Comparison of ENCODE assay signal across 17 cellular contexts in the genomic region with DNA sequence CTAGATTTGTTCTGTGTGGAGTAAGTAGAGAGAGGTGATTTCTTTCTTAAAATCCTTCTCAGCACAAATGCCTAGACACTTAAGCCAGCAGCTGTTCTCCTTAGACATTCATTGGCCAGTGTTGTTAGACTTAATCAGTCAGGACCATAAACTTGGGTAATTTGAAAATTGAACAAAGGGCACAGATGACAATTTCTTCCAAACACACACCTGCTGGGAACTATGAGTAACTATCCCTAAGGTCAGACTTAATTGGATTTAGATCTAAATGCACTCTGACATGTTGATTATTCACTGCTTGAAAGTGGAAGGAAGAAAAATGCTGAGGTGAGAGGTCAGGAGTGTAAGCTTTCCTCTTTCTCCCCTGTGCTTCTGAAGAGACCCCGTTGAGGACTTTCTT.
DNase-seq lines count a peak whose midpoint lies in the region; TF ChIP-seq lines count a peak whose summit lies in the region.
"Had no signal": no experiment of that assay in that cellular context is flagged by ENCODE, and none has a peak within 500 bp of the region (broad histone marks: within the 10 kb centered on the region; RNA-seq: fewer than 3 reads in every experiment).

No MANE protein-coding gene starts in this region.

- 14 to 19% methylated on average over 1 of the region's 1 CpG for WGBS in transverse colon (ENCODE audit: low coverage in 1 of 2), 2 donors
- 33% methylated on average over 1 of the region's 1 CpG for WGBS in SK-N-SH (ENCODE audit: low lambda C conversion rate)

- H3K4me3 ChIP-seq in Loucy (ENCODE audit: low read length, poor library complexity, severe bottlenecking) (no peak overlapping the region), transverse colon (no peak overlapping the region), SK-N-SH (ENCODE audit: low read depth in 2 of 2, low read length in 1 of 2) (no peak overlapping the region)
- H3K4me3 ChIP-seq: BLaER1, GM23338 had no signal

- H3K79me2 ChIP-seq in Loucy (ENCODE audit: insufficient read depth, low read length) (no peaks in the 10 kb centered on the region), SK-N-SH (ENCODE audit: insufficient read depth) (no peaks in the 10 kb centered on the region)

- intact Hi-C loops in transverse colon (cut with DNase I; ENCODE audit: low total_unique reads) = no loop called here

- no peaks in the 10 kb centered on the region for H4K20me1 ChIP-seq in Loucy (ENCODE audit: insufficient read depth, low read length, poor library complexity, severe bottlenecking)
- no peaks in the 10 kb centered on the region for H4K20me1 ChIP-seq in SK-N-SH (ENCODE audit: insufficient read depth)
- H4K20me1 ChIP-seq: BLaER1 had no signal

- H2AFZ ChIP-seq in Loucy (ENCODE audit: low read length) (0 out of 2 replicates have a peak overlapping the region, but pooled peaks have one; percentile 6), SK-N-SH (ENCODE audit: low read depth) (no peak overlapping the region)
- H2AFZ ChIP-seq: GM23338 had no signal

- H3K9me3 ChIP-seq in Loucy (ENCODE audit: insufficient read depth, low read depth, low read length) (no peaks in the 10 kb centered on the region), transverse colon (no peaks in the 10 kb centered on the region), SK-N-SH (no peaks in the 10 kb centered on the region)
- H3K9me3 ChIP-seq: BLaER1 had no signal

- in situ Hi-C loops in transverse colon (cut with MboI; ENCODE audit: low pct_ligation_motif_present in 1 of 4, low pct_unique_long_range_greater_than_20kb in 1 of 4, low sequenced_read_pairs in 3 of 4) = loop anchor here in 1 of 4 donors (25.0 kb wide), 1 partner anchor 1321 kb away; no protein-coding TSS in a partner anchor

- H3K27ac ChIP-seq in transverse colon (peak overlapping the region in 3 of 4 donors; percentile 41 to 46 (median 43)), SK-N-SH (ENCODE audit: low read depth in 2 of 2, low read length in 1 of 2) (no peak overlapping the region)
- H3K27ac ChIP-seq: BLaER1, HL-60 had no signal

- TF ChIP-seq POLR2A in transverse colon (IDR thresholded peaks at IDR 0.05) = no peak

- H3K36me3 ChIP-seq in Loucy (ENCODE audit: insufficient read depth, low read length) (no peaks in the 10 kb centered on the region), transverse colon (no peaks in the 10 kb centered on the region), SK-N-SH (replicated peaks in 1 of 2; ENCODE audit: control insufficient read depth in 1 of 2, insufficient read depth in 2 of 2, low read length in 1 of 2) (no peaks in the 10 kb centered on the region)
- H3K36me3 ChIP-seq: BLaER1 had no signal

- H3K9ac ChIP-seq in Loucy (ENCODE audit: low read depth, low read length, poor library complexity, severe bottlenecking) = no peak overlapping the region
- H3K9ac ChIP-seq in SK-N-SH = no peak overlapping the region
- H3K9ac ChIP-seq: BLaER1 had no signal

- TF ChIP-seq EP300 in transverse colon (IDR thresholded peaks at IDR 0.05; ENCODE audit: low read depth) (no peak), SK-N-SH (IDR thresholded peaks at IDR 0.05; ENCODE audit: borderline replicate concordance in 1 of 2, low read depth in 1 of 2, low read length in 1 of 2) (no peak)

- TF ChIP-seq RAD21 in SK-N-SH (IDR thresholded peaks at IDR 0.05; ENCODE audit: low read length) = no peak

- H3K27me3 ChIP-seq in Loucy (ENCODE audit: insufficient read depth, low read length, poor library complexity, severe bottlenecking) (no peaks in the 10 kb centered on the region), transverse colon (no peaks in the 10 kb centered on the region), SK-N-SH (ENCODE audit: insufficient read depth) (no peaks in the 10 kb centered on the region)
- H3K27me3 ChIP-seq: BLaER1 had no signal

- H3K4me1 ChIP-seq in Loucy (ENCODE audit: insufficient read depth, low read length, poor library complexity, severe bottlenecking) (peaks cover 11% of the 10 kb centered on the region), transverse colon (peaks cover 3 to 38% (median 12%) of the 10 kb centered on the region in 4 donors), SK-N-SH (ENCODE audit: control insufficient read depth in 1 of 2, insufficient read depth in 2 of 2, low read depth in 1 of 2, low read length in 1 of 2) (no peaks in the 10 kb centered on the region)
- H3K4me1 ChIP-seq: BLaER1 had no signal

- POLR2A ChIA-PET in SK-N-SH (lab: Yijun Ruan, JAX) = no interaction called here

- H3K9me2 ChIP-seq in Loucy (replicated peaks; ENCODE audit: low read depth, low read length) (no peaks in the 10 kb centered on the region), SK-N-SH (no peaks in the 10 kb centered on the region)

- DNase-seq in NCI-H2227 treated with DMSO at 0.1 percent for 48 hours (lab: John Stamatoyannopoulos, UW) (peak; percentile 52), left kidney (ENCODE audit: low read depth, low spot score) (peak; percentile 57), transverse colon (no peak), cerebellar cortex (ENCODE audit: low spot score) (no peak), T-helper 1 cell (no peak), SK-N-SH (no peak)
- DNase-seq: 8988T; CD4-positive, alpha-beta memory T cell; DMS153; DMS79; GDM1; HCEC 1CT; HFFc6 had no signal

- CTCF ChIA-PET in SK-N-SH (lab: Yijun Ruan, JAX) = interaction anchor here (1.9 kb wide), 1 partner anchor 13 kb away, joined by 6 read pairs; no protein-coding TSS in a partner anchor

- H3K4me2 ChIP-seq in Loucy (ENCODE audit: low read depth, low read length, poor library complexity, severe bottlenecking) (no peak overlapping the region), SK-N-SH (no peak overlapping the region)
- H3K4me2 ChIP-seq: BLaER1, GM23338 had no signal

- H3F3A ChIP-seq in Loucy (ENCODE audit: low read depth) (no peaks in the 10 kb centered on the region), SK-N-SH (replicated peaks; ENCODE audit: insufficient read depth) (no peaks in the 10 kb centered on the region)

- TF ChIP-seq CTCF in Loucy (conservative IDR thresholded peaks at IDR 0.05; ENCODE audit: low read length) (no peak), transverse colon (IDR thresholded peaks at IDR 0.05) (no peak), SK-N-SH (IDR thresholded peaks at IDR 0.05) (no peak)

TF ChIP-seq in SK-N-SH, 30 proteins besides CTCF, POLR2A, EP300 and RAD21 (continues in another document):
- TF ChIP-seq TEAD4 (IDR thresholded peaks at IDR 0.05; ENCODE audit: borderline replicate concordance, insufficient read depth) (no peak), FOXM1 (IDR thresholded peaks at IDR 0.05; ENCODE audit: low read depth) (no peak), FOSL2 (IDR thresholded peaks at IDR 0.05; ENCODE audit: borderline replicate concordance, low read depth) (no peak), GABPA (IDR thresholded peaks at IDR 0.05; ENCODE audit: low read depth) (no peak), ELF1 (IDR thresholded peaks at IDR 0.05) (no peak), TCF12 (IDR thresholded peaks at IDR 0.05) (no peak), SMC3 (IDR thresholded peaks at IDR 0.05; ENCODE audit: low read depth, low read length) (no peak), EZH2phosphoT487 (IDR thresholded peaks at IDR 0.05; ENCODE audit: borderline replicate concordance, low read depth) (no peak), TAF1 (IDR thresholded peaks at IDR 0.05; ENCODE audit: borderline replicate concordance, low read depth, low read length) (no peak), RCOR1 (IDR thresholded peaks at IDR 0.05; ENCODE audit: low read length) (no peak), JUND (IDR thresholded peaks at IDR 0.05) (no peak)
- TF ChIP-seq, protein P1, sequence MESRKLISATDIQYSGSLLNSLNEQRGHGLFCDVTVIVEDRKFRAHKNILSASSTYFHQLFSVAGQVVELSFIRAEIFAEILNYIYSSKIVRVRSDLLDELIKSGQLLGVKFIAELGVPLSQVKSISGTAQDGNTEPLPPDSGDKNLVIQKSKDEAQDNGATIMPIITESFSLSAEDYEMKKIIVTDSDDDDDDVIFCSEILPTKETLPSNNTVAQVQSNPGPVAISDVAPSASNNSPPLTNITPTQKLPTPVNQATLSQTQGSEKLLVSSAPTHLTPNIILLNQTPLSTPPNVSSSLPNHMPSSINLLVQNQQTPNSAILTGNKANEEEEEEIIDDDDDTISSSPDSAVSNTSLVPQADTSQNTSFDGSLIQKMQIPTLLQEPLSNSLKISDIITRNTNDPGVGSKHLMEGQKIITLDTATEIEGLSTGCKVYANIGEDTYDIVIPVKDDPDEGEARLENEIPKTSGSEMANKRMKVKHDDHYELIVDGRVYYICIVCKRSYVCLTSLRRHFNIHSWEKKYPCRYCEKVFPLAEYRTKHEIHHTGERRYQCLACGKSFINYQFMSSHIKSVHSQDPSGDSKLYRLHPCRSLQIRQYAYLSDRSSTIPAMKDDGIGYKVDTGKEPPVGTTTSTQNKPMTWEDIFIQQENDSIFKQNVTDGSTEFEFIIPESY (IDR thresholded peaks at IDR 0.05; ENCODE audit: borderline replicate concordance, low read depth) = no peak
- TF ChIP-seq, protein P2, sequence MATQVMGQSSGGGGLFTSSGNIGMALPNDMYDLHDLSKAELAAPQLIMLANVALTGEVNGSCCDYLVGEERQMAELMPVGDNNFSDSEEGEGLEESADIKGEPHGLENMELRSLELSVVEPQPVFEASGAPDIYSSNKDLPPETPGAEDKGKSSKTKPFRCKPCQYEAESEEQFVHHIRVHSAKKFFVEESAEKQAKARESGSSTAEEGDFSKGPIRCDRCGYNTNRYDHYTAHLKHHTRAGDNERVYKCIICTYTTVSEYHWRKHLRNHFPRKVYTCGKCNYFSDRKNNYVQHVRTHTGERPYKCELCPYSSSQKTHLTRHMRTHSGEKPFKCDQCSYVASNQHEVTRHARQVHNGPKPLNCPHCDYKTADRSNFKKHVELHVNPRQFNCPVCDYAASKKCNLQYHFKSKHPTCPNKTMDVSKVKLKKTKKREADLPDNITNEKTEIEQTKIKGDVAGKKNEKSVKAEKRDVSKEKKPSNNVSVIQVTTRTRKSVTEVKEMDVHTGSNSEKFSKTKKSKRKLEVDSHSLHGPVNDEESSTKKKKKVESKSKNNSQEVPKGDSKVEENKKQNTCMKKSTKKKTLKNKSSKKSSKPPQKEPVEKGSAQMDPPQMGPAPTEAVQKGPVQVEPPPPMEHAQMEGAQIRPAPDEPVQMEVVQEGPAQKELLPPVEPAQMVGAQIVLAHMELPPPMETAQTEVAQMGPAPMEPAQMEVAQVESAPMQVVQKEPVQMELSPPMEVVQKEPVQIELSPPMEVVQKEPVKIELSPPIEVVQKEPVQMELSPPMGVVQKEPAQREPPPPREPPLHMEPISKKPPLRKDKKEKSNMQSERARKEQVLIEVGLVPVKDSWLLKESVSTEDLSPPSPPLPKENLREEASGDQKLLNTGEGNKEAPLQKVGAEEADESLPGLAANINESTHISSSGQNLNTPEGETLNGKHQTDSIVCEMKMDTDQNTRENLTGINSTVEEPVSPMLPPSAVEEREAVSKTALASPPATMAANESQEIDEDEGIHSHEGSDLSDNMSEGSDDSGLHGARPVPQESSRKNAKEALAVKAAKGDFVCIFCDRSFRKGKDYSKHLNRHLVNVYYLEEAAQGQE (IDR thresholded peaks at IDR 0.05; ENCODE audit: low read depth, low read length) = no peak

Comparison
In these comparisons a context has a peak if more than half of its experiments do, and no peak if none do; other contexts are left out.
1. DNase-seq: peak in NCI-H2227 treated with DMSO at 0.1 percent for 48 hours (single experiment) and left kidney (single experiment); none in transverse colon (single experiment), cerebellar cortex (single experiment), T-helper 1 cell (0 of 5) and SK-N-SH (single experiment).
2. H3K27ac ChIP-seq: peak in transverse colon (3 of 4); none in SK-N-SH (0 of 2).